6 cellular contexts compared by ENCODE assay signal in genomic region chr14:62451221-62451620, GRCh38.
"Had no signal": no experiment of that assay in that cellular context is flagged by ENCODE, and none has a peak within 500 bp of the region (broad histone marks: within the 10 kb centered on the region; RNA-seq: fewer than 3 reads in every experiment).

No MANE protein-coding gene starts in this region.

- H3K36me3 Mint-ChIP-seq: IgD-negative memory B cell had no signal

- H3K4me1 Mint-ChIP-seq: IgD-negative memory B cell had no signal

- ATAC-seq: HepG2 had no signal

- H3K4me3 Mint-ChIP-seq: IgD-negative memory B cell had no signal

- H3K27ac Mint-ChIP-seq: IgD-negative memory B cell had no signal

- DNase-seq: GOT3, H7, HCEC 1CT, KBM-7 had no signal

- H3K27me3 Mint-ChIP-seq: IgD-negative memory B cell had no signal
